In the genomic region with DNA sequence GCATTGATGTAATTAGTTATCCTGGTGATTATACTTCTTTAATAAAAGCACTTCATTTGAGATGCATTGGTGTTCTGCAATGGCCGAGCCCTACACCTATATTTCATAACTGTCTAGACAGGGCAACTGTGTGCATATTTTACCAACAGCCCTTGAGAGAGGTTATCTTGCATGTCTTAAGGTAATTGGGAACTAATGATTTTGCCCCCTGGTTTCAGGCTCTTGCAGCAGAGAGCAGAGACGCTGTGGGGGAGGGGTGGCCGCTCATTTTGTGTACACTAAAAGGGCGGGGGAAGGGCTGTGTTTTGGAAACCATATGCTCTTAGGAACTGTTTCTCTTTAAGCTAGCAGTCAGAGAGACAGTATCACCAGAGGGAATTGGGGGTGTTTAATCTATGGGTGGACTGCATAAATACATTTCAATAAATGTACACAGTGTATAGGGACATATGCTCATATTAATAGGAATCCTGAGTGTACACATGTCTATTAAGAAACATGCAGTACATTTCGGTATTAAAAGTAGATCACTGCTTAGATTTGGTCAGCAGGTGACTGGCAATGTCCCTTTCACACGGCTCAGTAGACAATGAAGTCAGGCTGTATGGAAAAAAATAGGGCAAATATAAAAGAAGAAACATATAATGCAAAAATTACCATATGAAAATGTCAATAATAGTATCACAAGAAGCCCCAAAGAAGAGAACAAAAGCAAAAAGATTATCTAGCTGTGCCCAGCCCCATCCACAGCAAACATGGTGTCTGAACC, we compare ENCODE assay signal across 1 cellular context.
TF ChIP-seq lines count a peak whose summit lies in the region.

No MANE protein-coding gene starts in this region.

TF ChIP-seq in K562, 482 proteins besides CTCF, POLR2A, EP300 and RAD21 (continued from another document and continues in another):
- TF ChIP-seq, protein P1, sequence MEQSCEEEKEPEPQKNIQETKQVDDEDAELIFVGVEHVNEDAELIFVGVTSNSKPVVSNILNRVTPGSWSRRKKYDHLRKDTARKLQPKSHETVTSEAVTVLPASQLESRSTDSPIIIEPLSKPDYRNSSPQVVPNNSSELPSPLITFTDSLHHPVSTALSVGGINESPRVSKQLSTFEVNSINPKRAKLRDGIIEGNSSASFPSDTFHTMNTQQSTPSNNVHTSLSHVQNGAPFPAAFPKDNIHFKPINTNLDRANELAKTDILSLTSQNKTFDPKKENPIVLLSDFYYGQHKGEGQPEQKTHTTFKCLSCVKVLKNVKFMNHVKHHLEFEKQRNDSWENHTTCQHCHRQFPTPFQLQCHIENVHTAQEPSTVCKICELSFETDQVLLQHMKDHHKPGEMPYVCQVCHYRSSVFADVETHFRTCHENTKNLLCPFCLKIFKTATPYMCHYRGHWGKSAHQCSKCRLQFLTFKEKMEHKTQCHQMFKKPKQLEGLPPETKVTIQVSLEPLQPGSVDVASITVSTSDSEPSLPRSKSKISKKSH (CRISPR knock-in tag; IDR thresholded peaks at IDR 0.05) = no peak
- TF ChIP-seq NR3C1 (CRISPR knock-in tag; IDR thresholded peaks at IDR 0.05) (no peak), EP400 (IDR thresholded peaks at IDR 0.05) (peak; percentile 62; the same call in 1 of the 2 replicates), CXXC5 (CRISPR knock-in tag; IDR thresholded peaks at IDR 0.05) (peak; percentile 57), HSF4 (CRISPR knock-in tag; IDR thresholded peaks at IDR 0.05; ENCODE audit: borderline replicate concordance) (no peak), NCOA1 (IDR thresholded peaks at IDR 0.05; ENCODE audit: low read depth) (no peak; the same call in 1 of the 2 replicates), ZZZ3 (IDR thresholded peaks at IDR 0.05) (no peak), ZKSCAN1 (IDR thresholded peaks at IDR 0.05; ENCODE audit: low read depth, low read length) (no peak), ARID1B (IDR thresholded peaks at IDR 0.05) (peak; percentile 61), TAL1 (IDR thresholded peaks at IDR 0.05) (peak; percentile 24), HNRNPLL (IDR thresholded peaks at IDR 0.05; ENCODE audit: low read depth, low read length, poor library complexity, severe bottlenecking) (no peak), TFAM (CRISPR knock-in tag; conservative IDR thresholded peaks at IDR 0.05) (no peak), ZNF586 (CRISPR knock-in tag; conservative IDR thresholded peaks at IDR 0.05) (0 out of 2 replicates have a peak, but pooled peaks have one; percentile 13), FOXJ2 (tag; IDR thresholded peaks at IDR 0.05) (peak; percentile 94), SETDB1 (IDR thresholded peaks at IDR 0.05; ENCODE audit: low read length) (no peak), CHD2 (IDR thresholded peaks at IDR 0.05; ENCODE audit: low read depth, low read length) (peak; percentile 58), NR2F6 (CRISPR knock-in tag; IDR thresholded peaks at IDR 0.05) (no peak), KAT8 (IDR thresholded peaks at IDR 0.05; ENCODE audit: low read depth) (no peak), SOX6 (IDR thresholded peaks at IDR 0.05) (peak; percentile 74), MEF2A (IDR thresholded peaks at IDR 0.05; ENCODE audit: control insufficient read depth, low read depth, low read length) (no peak), MEIS2 (IDR thresholded peaks at IDR 0.05; ENCODE audit: partially characterized antibody) (peak; percentile 86), ZNF584 (CRISPR knock-in tag; IDR thresholded peaks at IDR 0.05; ENCODE audit: low read depth) (peak; percentile 60; the same call in 1 of the 2 replicates), LEF1 (IDR thresholded peaks at IDR 0.05) (peak; percentile 95), KHSRP (IDR thresholded peaks at IDR 0.05) (no peak), ELF1 (tag; IDR thresholded peaks at IDR 0.05) (no peak), THRAP3 (IDR thresholded peaks at IDR 0.05; ENCODE audit: borderline replicate concordance) (no peak), ZNF57 (CRISPR knock-in tag; IDR thresholded peaks at IDR 0.05) (no peak), BMI1 (IDR thresholded peaks at IDR 0.05; ENCODE audit: low read length) (0 out of 2 replicates have a peak, but pooled peaks have one; percentile 12)
- TF ChIP-seq, protein P2, sequence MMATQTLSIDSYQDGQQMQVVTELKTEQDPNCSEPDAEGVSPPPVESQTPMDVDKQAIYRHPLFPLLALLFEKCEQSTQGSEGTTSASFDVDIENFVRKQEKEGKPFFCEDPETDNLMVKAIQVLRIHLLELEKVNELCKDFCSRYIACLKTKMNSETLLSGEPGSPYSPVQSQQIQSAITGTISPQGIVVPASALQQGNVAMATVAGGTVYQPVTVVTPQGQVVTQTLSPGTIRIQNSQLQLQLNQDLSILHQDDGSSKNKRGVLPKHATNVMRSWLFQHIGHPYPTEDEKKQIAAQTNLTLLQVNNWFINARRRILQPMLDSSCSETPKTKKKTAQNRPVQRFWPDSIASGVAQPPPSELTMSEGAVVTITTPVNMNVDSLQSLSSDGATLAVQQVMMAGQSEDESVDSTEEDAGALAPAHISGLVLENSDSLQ (IDR thresholded peaks at IDR 0.05) = peak; percentile 70
- TF ChIP-seq, protein P3, sequence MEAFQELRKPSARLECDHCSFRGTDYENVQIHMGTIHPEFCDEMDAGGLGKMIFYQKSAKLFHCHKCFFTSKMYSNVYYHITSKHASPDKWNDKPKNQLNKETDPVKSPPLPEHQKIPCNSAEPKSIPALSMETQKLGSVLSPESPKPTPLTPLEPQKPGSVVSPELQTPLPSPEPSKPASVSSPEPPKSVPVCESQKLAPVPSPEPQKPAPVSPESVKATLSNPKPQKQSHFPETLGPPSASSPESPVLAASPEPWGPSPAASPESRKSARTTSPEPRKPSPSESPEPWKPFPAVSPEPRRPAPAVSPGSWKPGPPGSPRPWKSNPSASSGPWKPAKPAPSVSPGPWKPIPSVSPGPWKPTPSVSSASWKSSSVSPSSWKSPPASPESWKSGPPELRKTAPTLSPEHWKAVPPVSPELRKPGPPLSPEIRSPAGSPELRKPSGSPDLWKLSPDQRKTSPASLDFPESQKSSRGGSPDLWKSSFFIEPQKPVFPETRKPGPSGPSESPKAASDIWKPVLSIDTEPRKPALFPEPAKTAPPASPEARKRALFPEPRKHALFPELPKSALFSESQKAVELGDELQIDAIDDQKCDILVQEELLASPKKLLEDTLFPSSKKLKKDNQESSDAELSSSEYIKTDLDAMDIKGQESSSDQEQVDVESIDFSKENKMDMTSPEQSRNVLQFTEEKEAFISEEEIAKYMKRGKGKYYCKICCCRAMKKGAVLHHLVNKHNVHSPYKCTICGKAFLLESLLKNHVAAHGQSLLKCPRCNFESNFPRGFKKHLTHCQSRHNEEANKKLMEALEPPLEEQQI (IDR thresholded peaks at IDR 0.05) = no peak
- TF ChIP-seq, protein P4, sequence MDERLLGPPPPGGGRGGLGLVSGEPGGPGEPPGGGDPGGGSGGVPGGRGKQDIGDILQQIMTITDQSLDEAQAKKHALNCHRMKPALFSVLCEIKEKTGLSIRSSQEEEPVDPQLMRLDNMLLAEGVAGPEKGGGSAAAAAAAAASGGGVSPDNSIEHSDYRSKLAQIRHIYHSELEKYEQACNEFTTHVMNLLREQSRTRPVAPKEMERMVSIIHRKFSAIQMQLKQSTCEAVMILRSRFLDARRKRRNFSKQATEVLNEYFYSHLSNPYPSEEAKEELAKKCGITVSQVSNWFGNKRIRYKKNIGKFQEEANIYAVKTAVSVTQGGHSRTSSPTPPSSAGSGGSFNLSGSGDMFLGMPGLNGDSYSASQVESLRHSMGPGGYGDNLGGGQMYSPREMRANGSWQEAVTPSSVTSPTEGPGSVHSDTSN (CRISPR knock-in tag; IDR thresholded peaks at IDR 0.05; ENCODE audit: low read depth) = no peak
- TF ChIP-seq, protein P4 (tag; conservative IDR thresholded peaks at IDR 0.05; ENCODE audit: low read depth) = peak; percentile 48
- TF ChIP-seq, protein P5, sequence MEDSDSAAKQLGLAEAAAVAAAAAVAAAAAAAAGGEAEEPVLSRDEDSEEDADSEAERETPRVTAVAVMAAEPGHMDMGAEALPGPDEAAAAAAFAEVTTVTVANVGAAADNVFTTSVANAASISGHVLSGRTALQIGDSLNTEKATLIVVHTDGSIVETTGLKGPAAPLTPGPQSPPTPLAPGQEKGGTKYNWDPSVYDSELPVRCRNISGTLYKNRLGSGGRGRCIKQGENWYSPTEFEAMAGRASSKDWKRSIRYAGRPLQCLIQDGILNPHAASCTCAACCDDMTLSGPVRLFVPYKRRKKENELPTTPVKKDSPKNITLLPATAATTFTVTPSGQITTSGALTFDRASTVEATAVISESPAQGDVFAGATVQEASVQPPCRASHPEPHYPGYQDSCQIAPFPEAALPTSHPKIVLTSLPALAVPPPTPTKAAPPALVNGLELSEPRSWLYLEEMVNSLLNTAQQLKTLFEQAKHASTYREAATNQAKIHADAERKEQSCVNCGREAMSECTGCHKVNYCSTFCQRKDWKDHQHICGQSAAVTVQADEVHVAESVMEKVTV (CRISPR knock-in tag; IDR thresholded peaks at IDR 0.05) = no peak
- TF ChIP-seq, protein P6, sequence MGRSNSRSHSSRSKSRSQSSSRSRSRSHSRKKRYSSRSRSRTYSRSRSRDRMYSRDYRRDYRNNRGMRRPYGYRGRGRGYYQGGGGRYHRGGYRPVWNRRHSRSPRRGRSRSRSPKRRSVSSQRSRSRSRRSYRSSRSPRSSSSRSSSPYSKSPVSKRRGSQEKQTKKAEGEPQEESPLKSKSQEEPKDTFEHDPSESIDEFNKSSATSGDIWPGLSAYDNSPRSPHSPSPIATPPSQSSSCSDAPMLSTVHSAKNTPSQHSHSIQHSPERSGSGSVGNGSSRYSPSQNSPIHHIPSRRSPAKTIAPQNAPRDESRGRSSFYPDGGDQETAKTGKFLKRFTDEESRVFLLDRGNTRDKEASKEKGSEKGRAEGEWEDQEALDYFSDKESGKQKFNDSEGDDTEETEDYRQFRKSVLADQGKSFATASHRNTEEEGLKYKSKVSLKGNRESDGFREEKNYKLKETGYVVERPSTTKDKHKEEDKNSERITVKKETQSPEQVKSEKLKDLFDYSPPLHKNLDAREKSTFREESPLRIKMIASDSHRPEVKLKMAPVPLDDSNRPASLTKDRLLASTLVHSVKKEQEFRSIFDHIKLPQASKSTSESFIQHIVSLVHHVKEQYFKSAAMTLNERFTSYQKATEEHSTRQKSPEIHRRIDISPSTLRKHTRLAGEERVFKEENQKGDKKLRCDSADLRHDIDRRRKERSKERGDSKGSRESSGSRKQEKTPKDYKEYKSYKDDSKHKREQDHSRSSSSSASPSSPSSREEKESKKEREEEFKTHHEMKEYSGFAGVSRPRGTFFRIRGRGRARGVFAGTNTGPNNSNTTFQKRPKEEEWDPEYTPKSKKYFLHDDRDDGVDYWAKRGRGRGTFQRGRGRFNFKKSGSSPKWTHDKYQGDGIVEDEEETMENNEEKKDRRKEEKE (IDR thresholded peaks at IDR 0.05; ENCODE audit: borderline replicate concordance in 1 of 2, control insufficient read depth in 1 of 2, low read depth in 2 of 2, low read length in 1 of 2) = no peak
- TF ChIP-seq, protein P7, sequence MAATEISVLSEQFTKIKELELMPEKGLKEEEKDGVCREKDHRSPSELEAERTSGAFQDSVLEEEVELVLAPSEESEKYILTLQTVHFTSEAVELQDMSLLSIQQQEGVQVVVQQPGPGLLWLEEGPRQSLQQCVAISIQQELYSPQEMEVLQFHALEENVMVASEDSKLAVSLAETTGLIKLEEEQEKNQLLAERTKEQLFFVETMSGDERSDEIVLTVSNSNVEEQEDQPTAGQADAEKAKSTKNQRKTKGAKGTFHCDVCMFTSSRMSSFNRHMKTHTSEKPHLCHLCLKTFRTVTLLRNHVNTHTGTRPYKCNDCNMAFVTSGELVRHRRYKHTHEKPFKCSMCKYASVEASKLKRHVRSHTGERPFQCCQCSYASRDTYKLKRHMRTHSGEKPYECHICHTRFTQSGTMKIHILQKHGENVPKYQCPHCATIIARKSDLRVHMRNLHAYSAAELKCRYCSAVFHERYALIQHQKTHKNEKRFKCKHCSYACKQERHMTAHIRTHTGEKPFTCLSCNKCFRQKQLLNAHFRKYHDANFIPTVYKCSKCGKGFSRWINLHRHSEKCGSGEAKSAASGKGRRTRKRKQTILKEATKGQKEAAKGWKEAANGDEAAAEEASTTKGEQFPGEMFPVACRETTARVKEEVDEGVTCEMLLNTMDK (IDR thresholded peaks at IDR 0.05; ENCODE audit: borderline replicate concordance, insufficient read depth, low read depth, low read length, poor library complexity, severe bottlenecking) = no peak
- TF ChIP-seq, protein P8, sequence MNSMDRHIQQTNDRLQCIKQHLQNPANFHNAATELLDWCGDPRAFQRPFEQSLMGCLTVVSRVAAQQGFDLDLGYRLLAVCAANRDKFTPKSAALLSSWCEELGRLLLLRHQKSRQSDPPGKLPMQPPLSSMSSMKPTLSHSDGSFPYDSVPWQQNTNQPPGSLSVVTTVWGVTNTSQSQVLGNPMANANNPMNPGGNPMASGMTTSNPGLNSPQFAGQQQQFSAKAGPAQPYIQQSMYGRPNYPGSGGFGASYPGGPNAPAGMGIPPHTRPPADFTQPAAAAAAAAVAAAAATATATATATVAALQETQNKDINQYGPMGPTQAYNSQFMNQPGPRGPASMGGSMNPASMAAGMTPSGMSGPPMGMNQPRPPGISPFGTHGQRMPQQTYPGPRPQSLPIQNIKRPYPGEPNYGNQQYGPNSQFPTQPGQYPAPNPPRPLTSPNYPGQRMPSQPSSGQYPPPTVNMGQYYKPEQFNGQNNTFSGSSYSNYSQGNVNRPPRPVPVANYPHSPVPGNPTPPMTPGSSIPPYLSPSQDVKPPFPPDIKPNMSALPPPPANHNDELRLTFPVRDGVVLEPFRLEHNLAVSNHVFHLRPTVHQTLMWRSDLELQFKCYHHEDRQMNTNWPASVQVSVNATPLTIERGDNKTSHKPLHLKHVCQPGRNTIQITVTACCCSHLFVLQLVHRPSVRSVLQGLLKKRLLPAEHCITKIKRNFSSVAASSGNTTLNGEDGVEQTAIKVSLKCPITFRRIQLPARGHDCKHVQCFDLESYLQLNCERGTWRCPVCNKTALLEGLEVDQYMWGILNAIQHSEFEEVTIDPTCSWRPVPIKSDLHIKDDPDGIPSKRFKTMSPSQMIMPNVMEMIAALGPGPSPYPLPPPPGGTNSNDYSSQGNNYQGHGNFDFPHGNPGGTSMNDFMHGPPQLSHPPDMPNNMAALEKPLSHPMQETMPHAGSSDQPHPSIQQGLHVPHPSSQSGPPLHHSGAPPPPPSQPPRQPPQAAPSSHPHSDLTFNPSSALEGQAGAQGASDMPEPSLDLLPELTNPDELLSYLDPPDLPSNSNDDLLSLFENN (IDR thresholded peaks at IDR 0.05; ENCODE audit: low read depth in 2 of 2, low read length in 2 of 2) = 0 out of 4 replicates have a peak, but pooled peaks of 1 of the 2 experiments have one; percentile 33
- TF ChIP-seq, protein P9, sequence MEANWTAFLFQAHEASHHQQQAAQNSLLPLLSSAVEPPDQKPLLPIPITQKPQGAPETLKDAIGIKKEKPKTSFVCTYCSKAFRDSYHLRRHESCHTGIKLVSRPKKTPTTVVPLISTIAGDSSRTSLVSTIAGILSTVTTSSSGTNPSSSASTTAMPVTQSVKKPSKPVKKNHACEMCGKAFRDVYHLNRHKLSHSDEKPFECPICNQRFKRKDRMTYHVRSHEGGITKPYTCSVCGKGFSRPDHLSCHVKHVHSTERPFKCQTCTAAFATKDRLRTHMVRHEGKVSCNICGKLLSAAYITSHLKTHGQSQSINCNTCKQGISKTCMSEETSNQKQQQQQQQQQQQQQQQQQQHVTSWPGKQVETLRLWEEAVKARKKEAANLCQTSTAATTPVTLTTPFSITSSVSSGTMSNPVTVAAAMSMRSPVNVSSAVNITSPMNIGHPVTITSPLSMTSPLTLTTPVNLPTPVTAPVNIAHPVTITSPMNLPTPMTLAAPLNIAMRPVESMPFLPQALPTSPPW (CRISPR knock-in tag; IDR thresholded peaks at IDR 0.05) = peak; percentile 50
